Comparison of ENCODE assay signal across 6 cellular contexts in the genomic region with DNA sequence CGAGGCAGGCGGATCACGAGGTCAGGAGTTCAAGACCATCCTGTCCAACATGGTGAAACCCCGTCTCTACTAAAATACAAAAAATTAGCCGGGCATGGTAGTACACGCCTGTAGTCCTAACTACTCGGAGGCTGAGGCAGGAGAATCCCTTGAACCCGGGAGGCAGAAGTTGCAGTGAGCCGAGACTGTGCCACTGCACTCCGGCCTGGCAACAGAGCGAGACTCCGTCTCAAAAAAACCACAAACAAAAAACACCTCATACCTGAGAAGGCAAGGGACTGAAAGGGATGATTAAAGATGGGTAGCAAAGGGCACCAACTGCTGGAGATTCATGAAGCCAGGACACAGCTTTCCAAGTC. TPM values are rescaled to one million over a fixed set of nuclear protein-coding genes. Genes with fewer than 3 reads are reported as not detected.
DNase-seq lines count a peak whose midpoint lies in the region; FAIRE-seq and TF ChIP-seq lines count a peak whose summit lies in the region.
"Not testable (repeated sequence)": the region's sequence is repeated elsewhere in the genome, so short reads cannot be mapped to it uniquely, and the experiment has no call there.
"Had no signal": no experiment of that assay in that cellular context is flagged by ENCODE, and none has a peak within 500 bp of the region (broad histone marks: within the 10 kb centered on the region; RNA-seq: fewer than 3 reads in every experiment).

No MANE protein-coding gene starts in this region.

- POLR2A ChIA-PET in Caco-2 (lab: Charles Lee): interaction anchor here (0.6 to 1.4 kb wide), 7 partner anchors 9 to 156 kb away, joined by 3 to 11 read pairs (median 4); a partner anchor contains a TSS

- not testable (repeated sequence) for H3K79me2 ChIP-seq in astrocyte (ENCODE audit: insufficient read depth, low read length)

- H3K27ac Mint-ChIP-seq in Caco-2 (ENCODE audit: unreplicated experiment) (peak overlapping the region; percentile 20), progenitor cell of endocrine pancreas (peak overlapping the region; percentile 84)
- H3K27ac Mint-ChIP-seq in astrocyte (ENCODE audit: unreplicated experiment): not testable (repeated sequence)

- H3K4me3 ChIP-seq in Caco-2 (ENCODE audit: low read depth, low read length) (peak overlapping the region; percentile 8), endocrine pancreas (ENCODE audit: control insufficient read depth, insufficient read depth, low read length) (peak overlapping the region; percentile 14), mucosa of rectum (ENCODE audit: low read length in 2 of 2) (peak overlapping the region; percentile 34 to 76)
- H3K4me3 ChIP-seq in astrocyte (ENCODE audit: insufficient read depth, low read depth, low read length): not testable (repeated sequence)

- H3K9me3 Mint-ChIP-seq in Caco-2 (ENCODE audit: unreplicated experiment); astrocyte (ENCODE audit: unreplicated experiment); progenitor cell of endocrine pancreas (ENCODE audit: low read depth): not testable (repeated sequence)

- H3K4me1 Mint-ChIP-seq in Caco-2 (ENCODE audit: low read depth, unreplicated experiment) (peaks cover 15% of the 10 kb centered on the region), progenitor cell of endocrine pancreas (ENCODE audit: low read depth) (peaks cover 16% of the 10 kb centered on the region)
- H3K4me1 Mint-ChIP-seq in astrocyte (ENCODE audit: low read depth, unreplicated experiment): not testable (repeated sequence)

- DNase-seq in Caco-2; astrocyte (ENCODE audit: low read depth); progenitor cell of endocrine pancreas (ENCODE audit: low spot score, unreplicated experiment): not testable (repeated sequence)

- not testable (repeated sequence) for H3K9me3 ChIP-seq in Caco-2; astrocyte (ENCODE audit: insufficient read depth, low read depth, low read length); endocrine pancreas (ENCODE audit: control insufficient read depth, low read length); mucosa of rectum (ENCODE audit: control insufficient read depth in 2 of 2, low read length in 2 of 2)

- peak overlapping the region; percentile 45 for H2AFZ ChIP-seq in astrocyte (ENCODE audit: low read depth, low read length)

- H3K36me3 Mint-ChIP-seq in Caco-2 (ENCODE audit: insufficient read depth, unreplicated experiment); astrocyte (ENCODE audit: low read depth, unreplicated experiment); progenitor cell of endocrine pancreas (ENCODE audit: insufficient read depth): not testable (repeated sequence)

- H3K4me2 ChIP-seq in astrocyte (ENCODE audit: low read length): not testable (repeated sequence)

- BruUV-seq in Caco-2 (replicated peaks; lab: Mats Ljungman, UMichigan): TSS peak; percentile 38

- not testable (repeated sequence) for H3K36me3 ChIP-seq in Caco-2 (ENCODE audit: control insufficient read depth, insufficient read depth, low read length); astrocyte (ENCODE audit: insufficient read depth, low read length); endocrine pancreas (ENCODE audit: control insufficient read depth, insufficient read depth, low read length); mucosa of rectum (ENCODE audit: control insufficient read depth in 2 of 2, insufficient read depth in 2 of 2, low read length in 2 of 2)

- not testable (repeated sequence) for H3K27me3 Mint-ChIP-seq in Caco-2 (ENCODE audit: insufficient read depth, unreplicated experiment)
- H3K27me3 Mint-ChIP-seq in astrocyte (ENCODE audit: low read depth, unreplicated experiment) (peaks cover 17% of the 10 kb centered on the region), progenitor cell of endocrine pancreas (peaks cover 17% of the 10 kb centered on the region)

- not testable (repeated sequence) for H3K9ac ChIP-seq in astrocyte (ENCODE audit: low read length); endocrine pancreas (ENCODE audit: control insufficient read depth, insufficient read depth, low read length)
- H3K9ac ChIP-seq in mucosa of rectum (ENCODE audit: low read depth in 1 of 2, low read length in 2 of 2): peak overlapping the region; percentile 58 to 75

- H3K4me3 Mint-ChIP-seq in Caco-2 (ENCODE audit: unreplicated experiment) (peak overlapping the region; percentile 45), progenitor cell of endocrine pancreas (ENCODE audit: low read depth) (peak overlapping the region; percentile 12)
- not testable (repeated sequence) for H3K4me3 Mint-ChIP-seq in astrocyte (ENCODE audit: unreplicated experiment)

- not testable (repeated sequence) for FAIRE-seq in astrocyte (lab: Jason Lieb, UNC)

- not testable (repeated sequence) for H3K27me3 ChIP-seq in Caco-2 (replicated peaks; ENCODE audit: control insufficient read depth, insufficient read depth, low read length); astrocyte (ENCODE audit: insufficient read depth, low read length); endocrine pancreas (ENCODE audit: control insufficient read depth, insufficient read depth, low read length); mucosa of rectum (ENCODE audit: control insufficient read depth in 2 of 2, insufficient read depth in 2 of 2, low read length in 2 of 2)

- CTCF ChIA-PET in Caco-2 (lab: Charles Lee): interaction anchor here (0.6 to 3.0 kb wide), 20 partner anchors 9 to 310 kb away, joined by 3 to 115 read pairs (median 4); a partner anchor contains a TSS

- peaks cover 11% of the 10 kb centered on the region for H3K4me1 ChIP-seq in Caco-2
- not testable (repeated sequence) for H3K4me1 ChIP-seq in astrocyte (ENCODE audit: insufficient read depth, low read length); endocrine pancreas (ENCODE audit: control insufficient read depth, insufficient read depth, low read length)
- peaks cover 7 to 13% of the 10 kb centered on the region in 2 donors for H3K4me1 ChIP-seq in mucosa of rectum (ENCODE audit: control insufficient read depth in 2 of 2, insufficient read depth in 2 of 2, low read length in 2 of 2)

- not testable (repeated sequence) for TF ChIP-seq CTCF in Caco-2 (IDR thresholded peaks at IDR 0.05; ENCODE audit: insufficient read depth in 1 of 2, low read depth in 1 of 2, low read length in 1 of 2, severe bottlenecking in 1 of 2, unreplicated experiment in 1 of 2); astrocyte (IDR thresholded peaks at IDR 0.05; ENCODE audit: insufficient read depth, low read depth, low read length); progenitor cell of endocrine pancreas (IDR thresholded peaks at IDR 0.05; ENCODE audit: unreplicated experiment)

- not testable (repeated sequence) for H4K20me1 ChIP-seq in astrocyte (ENCODE audit: insufficient read depth, low read length)

- H3K27ac ChIP-seq in astrocyte (ENCODE audit: low read depth, low read length): not testable (repeated sequence)
- H3K27ac ChIP-seq in mucosa of rectum (ENCODE audit: low read depth in 2 of 2, low read length in 2 of 2): peak overlapping the region; percentile 81 to 86

- intact Hi-C loops in Caco-2 (cut with micrococcal nuclease; ENCODE audit: unreplicated experiment): loop anchor here (1.0 to 2.0 kb wide), 4 partner anchors 7 to 60 kb away; a partner anchor contains a TSS

RNA-seq across cellular contexts. Expression of a gene that starts 6.3 kb away (rescaled TPM):
- total RNA-seq in Caco-2 (2022) (3.7 and 4.1 TPM in 2 replicates), astrocyte (0.10 and 0.20 TPM in 2 replicates), progenitor cell of endocrine pancreas (0.98 and 1.3 TPM in 2 replicates)
- total RNA-seq: GM23248 had no signal

RNA-seq across cellular contexts. Expression of a gene that starts 23.7 kb away (rescaled TPM):
- 15.9 and 17.4 TPM in 2 replicates for total RNA-seq in Caco-2 (2022)
- 5.0 TPM in 2 replicates for total RNA-seq in astrocyte
- total RNA-seq in progenitor cell of endocrine pancreas: 10.0 and 12.6 TPM in 2 replicates

RNA-seq across cellular contexts. Expression of a gene that starts 29.7 kb away (rescaled TPM):
- total RNA-seq in Caco-2 (2022) (54.0 and 60.7 TPM in 2 replicates), astrocyte (97.5 and 106 TPM in 2 replicates), progenitor cell of endocrine pancreas (60.4 and 67.2 TPM in 2 replicates)

RNA-seq across cellular contexts. Expression of a gene that starts 59.5 kb away (rescaled TPM):
- 0.59 and 0.81 TPM in 2 replicates for total RNA-seq in Caco-2 (2022)
- 0.34 and 0.46 TPM in 2 replicates for total RNA-seq in astrocyte
- 0.51 and 0.55 TPM in 2 replicates for total RNA-seq in progenitor cell of endocrine pancreas

RNA-seq across cellular contexts. Expression of a gene that starts 59.6 kb away (rescaled TPM):
- total RNA-seq in Caco-2 (2022) (0.18 TPM in 1 of 2 replicates, not detected in the other), astrocyte (0.16 and 0.24 TPM in 2 replicates), progenitor cell of endocrine pancreas (0.36 and 0.49 TPM in 2 replicates)
- total RNA-seq: GM23248 had no signal
